In the genomic region with DNA sequence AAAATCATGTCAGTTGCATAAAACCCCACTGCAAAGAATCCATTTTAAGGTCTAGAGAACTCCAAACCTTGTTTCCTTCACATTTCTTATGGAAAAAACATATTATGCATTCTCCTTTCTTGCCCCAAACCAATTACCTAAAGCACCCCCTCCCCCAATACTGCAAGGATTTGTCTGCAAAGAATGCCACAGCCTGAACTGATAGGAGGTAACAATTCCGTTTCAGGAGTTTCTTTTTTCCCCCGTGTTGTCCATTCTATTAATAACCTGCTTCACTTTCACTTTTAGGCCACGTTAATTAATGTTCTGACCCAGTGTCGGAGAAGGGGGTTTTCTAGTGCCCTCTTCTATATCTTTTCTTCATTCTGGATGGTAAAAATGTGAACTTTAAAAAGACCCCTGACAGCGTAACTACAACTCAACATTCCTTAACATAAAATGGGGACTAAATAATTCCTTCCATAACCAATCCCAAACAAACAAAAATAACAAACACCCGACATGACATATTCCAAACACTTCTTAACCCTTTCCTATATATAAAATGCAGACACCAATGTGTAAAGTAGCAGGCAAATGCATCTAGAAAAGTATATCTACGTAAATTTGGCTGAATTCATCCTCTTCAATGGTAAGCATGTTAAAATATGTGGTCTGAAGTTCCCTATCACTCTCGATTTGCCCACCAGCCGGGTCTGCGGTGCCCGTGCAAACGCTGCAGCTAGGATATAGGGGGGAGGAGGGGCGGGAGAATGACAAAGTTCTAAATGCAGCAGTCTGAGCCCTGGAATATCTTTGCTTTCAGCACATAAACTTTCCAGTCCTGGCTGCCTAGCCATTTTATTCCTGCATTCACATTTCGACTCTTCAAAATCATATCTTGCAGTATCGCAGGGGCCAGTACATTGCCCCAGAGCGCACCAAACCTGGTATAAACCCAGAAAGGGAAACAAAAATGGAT, we compare ENCODE assay signal across 8 cellular contexts. TPM values are rescaled to one million over a fixed set of nuclear protein-coding genes. Genes with fewer than 3 reads are reported as not detected.
DNase-seq lines count a peak whose midpoint lies in the region; ATAC-seq, FAIRE-seq and TF ChIP-seq lines count a peak whose summit lies in the region.

No MANE protein-coding gene starts in this region.

- H4K20me1 ChIP-seq in K562 (replicated peaks; ENCODE audit: control insufficient read depth, insufficient read depth, low read length), result peaks cover 4% of the 10 kb centered on the region; the same call in 1 of the 2 replicates

- no peaks in the 10 kb centered on the region for H3K9me1 ChIP-seq in K562 (ENCODE audit: control insufficient read depth, insufficient read depth, low read length)

- no peak for TF ChIP-seq EP300 in K562 (IDR thresholded peaks at IDR 0.05; ENCODE audit: low read length)

- no peak for TF ChIP-seq POLR2A in K562 (conservative IDR thresholded peaks at IDR 0.05)

- H3K4me3 Mint-ChIP-seq in nephron, result peak overlapping the region; percentile 64 to 84 (median 81)

- intact Hi-C loops in K562 (cut with micrococcal nuclease) (no loop called here), colonic mucosa (cut with DNase I) (no loop called here)

- WGBS in K562 (ENCODE audit: insufficient coverage, low coverage, missing lambda C conversion rate), result 4% methylated on average over 16 of the region's 16 CpGs

- peaks cover 40% of the 10 kb centered on the region for H3K4me1 Mint-ChIP-seq in nephron

- no peaks in the 10 kb centered on the region for H3K36me3 Mint-ChIP-seq in nephron (ENCODE audit: low read depth)

- H3K4me1 ChIP-seq in BE2C (no peaks in the 10 kb centered on the region), HUES6 (ENCODE audit: control insufficient read depth, insufficient read depth, low read length) (peaks cover 52% of the 10 kb centered on the region), K562 (replicated peaks in 1 of 2; ENCODE audit: control insufficient read depth in 2 of 2, insufficient read depth in 2 of 2, low read length in 2 of 2) (peaks cover 0 to 31% of the 10 kb centered on the region in 2 experiments; a peak in 2 of 5 replicates), colonic mucosa (peaks cover 15% of the 10 kb centered on the region)

- no peak overlapping the region for H2AFZ ChIP-seq in K562 (ENCODE audit: low read depth, low read length)

- no peaks in the 10 kb centered on the region for H3K9me3 Mint-ChIP-seq in nephron

- no peak overlapping the region for H3K9ac ChIP-seq in HUES6 (ENCODE audit: low read length)
- H3K9ac ChIP-seq in K562 (ENCODE audit: insufficient read depth in 1 of 2, low read depth in 2 of 2, low read length in 2 of 2), result no peak overlapping the region
- no peak overlapping the region for H3K9ac ChIP-seq in colonic mucosa (ENCODE audit: low read depth in 2 of 2, low read length in 2 of 2)

- no peak overlapping the region for H3K27ac Mint-ChIP-seq in nephron

- in situ Hi-C loops in K562 (cut with MboI), result no loop called here

- POLR2A ChIA-PET in K562 (lab: Yijun Ruan, JAX), result interaction anchor here (0.8 kb wide), 1 partner anchor 143 kb away, joined by 3 read pairs; no protein-coding TSS in a partner anchor

- CTCF ChIA-PET in K562 (lab: Yijun Ruan, JAX; ENCODE audit: low intra/inter-chr PET ratio), result no interaction called here

- H3K36me3 ChIP-seq in BE2C (no peaks in the 10 kb centered on the region), HUES6 (ENCODE audit: control insufficient read depth, insufficient read depth, low read length) (no peaks in the 10 kb centered on the region), K562 (ENCODE audit: control insufficient read depth, insufficient read depth, low read length) (no peaks in the 10 kb centered on the region), colonic mucosa (no peaks in the 10 kb centered on the region)

- peaks cover 97% of the 10 kb centered on the region for H3K27me3 Mint-ChIP-seq in nephron (ENCODE audit: low read depth)

- no TSS peak for BruUV-seq in K562 (replicated peaks; lab: Mats Ljungman, UMichigan)

- H3K27me3 ChIP-seq in BE2C (peaks cover 83% of the 10 kb centered on the region), HUES6 (ENCODE audit: control insufficient read depth, insufficient read depth, low read length) (peaks cover 92% of the 10 kb centered on the region), K562 (ENCODE audit: control insufficient read depth in 2 of 2, insufficient read depth in 2 of 2, low read length in 2 of 2) (peaks cover 44 to 61% of the 10 kb centered on the region in 2 experiments), colonic mucosa (peaks cover 87% of the 10 kb centered on the region)

- no peak for ATAC-seq in K562
- ATAC-seq in GM21528 (IDR thresholded peaks at IDR 0.05; ENCODE audit: low FRiP score, unreplicated experiment), result no peak
- ATAC-seq in HG03342 (IDR thresholded peaks at IDR 0.05; ENCODE audit: unreplicated experiment), result no peak

- no peak overlapping the region for H3K4me2 ChIP-seq in K562 (ENCODE audit: insufficient read depth, low read length)

- TF ChIP-seq CTCF in BE2C (IDR thresholded peaks at IDR 0.05; ENCODE audit: low read depth, low read length) (no peak), K562 (IDR thresholded peaks at IDR 0.05 in 2 of 3, conservative IDR thresholded peaks at IDR 0.05 in 1 of 3; ENCODE audit: insufficient read depth in 2 of 3, low read depth in 1 of 3, low read length in 3 of 3) (no peak), nephron (IDR thresholded peaks at IDR 0.05; ENCODE audit: unreplicated experiment in 3 of 3) (no peak), colonic mucosa (IDR thresholded peaks at IDR 0.05) (no peak)

- no peaks in the 10 kb centered on the region for H3K79me2 ChIP-seq in K562 (ENCODE audit: control insufficient read depth, insufficient read depth, low read length)

- H3K27ac ChIP-seq in HUES6 (ENCODE audit: low read depth, low read length) (no peak overlapping the region), K562 (ENCODE audit: extremely low read depth, low read depth, low read length) (no peak overlapping the region), colonic mucosa (no peak overlapping the region)

- H3K9me3 ChIP-seq in BE2C, result peaks cover 5% of the 10 kb centered on the region
- no peaks in the 10 kb centered on the region for H3K9me3 ChIP-seq in HUES6 (ENCODE audit: control insufficient read depth, insufficient read depth, low read depth, low read length)
- no peaks in the 10 kb centered on the region for H3K9me3 ChIP-seq in K562 (replicated peaks; ENCODE audit: control insufficient read depth, insufficient read depth, low read depth, low read length)
- no peaks in the 10 kb centered on the region for H3K9me3 ChIP-seq in colonic mucosa

- FAIRE-seq in K562 (lab: Jason Lieb, UNC), result peak; percentile 72

- peak overlapping the region; percentile 72 for H3K4me3 ChIP-seq in BE2C (ENCODE audit: low read depth, low read length)
- peak overlapping the region; percentile 92 for H3K4me3 ChIP-seq in HUES6 (ENCODE audit: low read depth, low read length)
- no peak overlapping the region for H3K4me3 ChIP-seq in K562
- no peak overlapping the region for H3K4me3 ChIP-seq in colonic mucosa

- DNase-seq in BE2C (no peak), K562 (ENCODE audit: extremely low read depth in 1 of 4, low spot score in 3 of 4) (no peak), SW 1271 (lab: John Stamatoyannopoulos, UW) (no peak), colonic mucosa (no peak)

- TF ChIP-seq RAD21 in K562 (CRISPR knock-in tag; conservative IDR thresholded peaks at IDR 0.05 in 1 of 2, IDR thresholded peaks at IDR 0.05 in 1 of 2), result no peak

TF ChIP-seq in K562, 482 proteins besides CTCF, POLR2A, EP300 and RAD21 (continues in another document):
- TF ChIP-seq, protein P1, sequence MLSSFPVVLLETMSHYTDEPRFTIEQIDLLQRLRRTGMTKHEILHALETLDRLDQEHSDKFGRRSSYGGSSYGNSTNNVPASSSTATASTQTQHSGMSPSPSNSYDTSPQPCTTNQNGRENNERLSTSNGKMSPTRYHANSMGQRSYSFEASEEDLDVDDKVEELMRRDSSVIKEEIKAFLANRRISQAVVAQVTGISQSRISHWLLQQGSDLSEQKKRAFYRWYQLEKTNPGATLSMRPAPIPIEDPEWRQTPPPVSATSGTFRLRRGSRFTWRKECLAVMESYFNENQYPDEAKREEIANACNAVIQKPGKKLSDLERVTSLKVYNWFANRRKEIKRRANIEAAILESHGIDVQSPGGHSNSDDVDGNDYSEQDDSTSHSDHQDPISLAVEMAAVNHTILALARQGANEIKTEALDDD (IDR thresholded peaks at IDR 0.05), result no peak
- no peak for TF ChIP-seq POLR2G (IDR thresholded peaks at IDR 0.05; ENCODE audit: low read depth, low read length)

RNA-seq across cellular contexts. Expression of a gene that starts 1.0 kb away (rescaled TPM):
- 0.36 TPM for polyA plus RNA-seq in BE2C (2012; ENCODE audit: insufficient read depth, insufficient read length, low read depth)
- not detected in 2 replicates for total RNA-seq in K562 (2011; cell fraction: chromatin; rRNA removed; ENCODE audit: low replicate concordance)
- not detected in 2 replicates for total RNA-seq in K562 (2011; cell fraction: nucleolus; rRNA removed)
- total RNA-seq in K562 (2011; cell fraction: nucleoplasm; rRNA removed), result not detected in 2 replicates
- total RNA-seq in K562 (2014; rRNA removed), result not detected in 2 replicates
- total RNA-seq in K562 (2014; rRNA removed; fragmentation: Illumina TruSeq; extraction: Trizol), result not detected in 2 replicates
- total RNA-seq in K562 (2015; rRNA removed; fragmentation: Illumina TruSeq; extraction: Trizol), result not detected in 2 replicates
- not detected in 2 replicates for total RNA-seq in K562 (2021)
- not detected in 2 replicates for polyA plus RNA-seq in K562 (2011; rRNA removed)
- polyA plus RNA-seq in K562 (2011; cell fraction: cytosol; rRNA removed), result not detected in 2 replicates
- polyA plus RNA-seq in K562 (2011; cell fraction: nucleus; rRNA removed), result not detected in 2 replicates
- 0.07 TPM in 1 of 2 replicates, not detected in the other for polyA plus RNA-seq in K562 (2012)
- polyA plus RNA-seq in K562 (2014; fragmentation: Illumina TruSeq; extraction: Trizol), result not detected in 2 replicates
- not detected for polyA plus RNA-seq in K562 (2014; fragmentation: Nextera tagmentation; extraction: Ambion mirVana)
- polyA plus RNA-seq in K562 (2014; rRNA removed), result not detected in 2 replicates
- not detected in 2 replicates for polyA minus RNA-seq in K562 (2011; rRNA and poly(A)+ RNA removed)
- polyA minus RNA-seq in K562 (2011; cell fraction: cytosol; rRNA and poly(A)+ RNA removed), result not detected in 2 replicates
- polyA minus RNA-seq in K562 (2011; cell fraction: nucleus; rRNA and poly(A)+ RNA removed), result not detected in 2 replicates
- 1 to 10 TPM; 1.6 to 4.5 TPM for total RNA-seq in colonic mucosa

Comparison
In these comparisons a context has a peak if more than half of its experiments do, and no peak if none do; other contexts are left out.
1. H3K4me3 ChIP-seq: peak in BE2C (single experiment) and HUES6 (single experiment); none in K562 (single experiment) and colonic mucosa (single experiment).